ENCODE assay signal across 8 cellular contexts in genomic region chr3:169146112-169146665, GRCh38.
DNase-seq lines count a peak whose midpoint lies in the region; ATAC-seq and TF ChIP-seq lines count a peak whose summit lies in the region.

No MANE protein-coding gene starts in this region.

- CTCF ChIA-PET in Calu3 (lab: Charles Lee), result interaction anchor here (0.7 to 6.5 kb wide), 6 partner anchors 7 to 515 kb away, joined by 3 to 84 read pairs (median 5); no protein-coding TSS in a partner anchor

- H3K9me3 ChIP-seq in left ventricle myocardium inferior (replicated peaks) (no peaks in the 10 kb centered on the region), psoas muscle (no peaks in the 10 kb centered on the region)

- peaks cover 43% of the 10 kb centered on the region for H3K4me1 ChIP-seq in left ventricle myocardium inferior
- peaks cover 6% of the 10 kb centered on the region for H3K4me1 ChIP-seq in psoas muscle

- no peaks in the 10 kb centered on the region for H3K9me3 Mint-ChIP-seq in Calu3 (ENCODE audit: low read depth, unreplicated experiment)

- peaks cover 82% of the 10 kb centered on the region for H3K36me3 Mint-ChIP-seq in Calu3 (ENCODE audit: insufficient read depth, unreplicated experiment)

- H3K4me3 Mint-ChIP-seq in Calu3 (ENCODE audit: low read depth, unreplicated experiment), result peak overlapping the region; percentile 97

- H3K4me3 ChIP-seq in left ventricle myocardium inferior, result peak overlapping the region; percentile 71
- peak overlapping the region; percentile 67 for H3K4me3 ChIP-seq in psoas muscle

- TF ChIP-seq CTCF in Calu3 (IDR thresholded peaks at IDR 0.05; ENCODE audit: unreplicated experiment), result no peak
- TF ChIP-seq CTCF in left ventricle myocardium inferior (IDR thresholded peaks at IDR 0.05; ENCODE audit: borderline replicate concordance), result no peak
- no peak for TF ChIP-seq CTCF in psoas muscle (IDR thresholded peaks at IDR 0.05)

- H3K36me3 ChIP-seq in left ventricle myocardium inferior (no peaks in the 10 kb centered on the region), psoas muscle (ENCODE audit: insufficient read depth in 1 of 2, low read depth in 1 of 2) (no peaks in the 10 kb centered on the region)

- H3K4me1 Mint-ChIP-seq in Calu3 (ENCODE audit: low read depth, unreplicated experiment), result peaks cover 19% of the 10 kb centered on the region

- peaks cover 85% of the 10 kb centered on the region for H3K27me3 ChIP-seq in left ventricle myocardium inferior (ENCODE audit: low read depth)
- peaks cover 10 to 80% (median 12%) of the 10 kb centered on the region in 3 donors for H3K27me3 ChIP-seq in psoas muscle (ENCODE audit: insufficient read depth in 3 of 3, low read length in 2 of 3)

- H3K27me3 Mint-ChIP-seq in Calu3 (ENCODE audit: unreplicated experiment), result no peaks in the 10 kb centered on the region

- intact Hi-C loops in Calu3 (cut with micrococcal nuclease; ENCODE audit: unreplicated experiment), result loop anchor here (5.0 kb wide), 3 partner anchors 104 to 351 kb away; no protein-coding TSS in a partner anchor
- intact Hi-C loops in left ventricle myocardium inferior (cut with micrococcal nuclease), result loop anchor here (5.0 kb wide), 1 partner anchor 521 kb away; no protein-coding TSS in a partner anchor
- intact Hi-C loops in psoas muscle (cut with DNase I), result loop anchor here (5.0 to 10.0 kb wide), 3 partner anchors 516 to 601 kb away; partner anchors contain the start of gene MECOM (in 1 of the 2)

- DNase-seq in Calu3 (peak; percentile 78), LoVo (ENCODE audit: low spot score) (peak; percentile 50), left ventricle myocardium inferior (peak; percentile 37), psoas muscle (peak; percentile 23 to 60), T-helper 9 cell (no peak)
- DNase-seq in activated naive CD4-positive, alpha-beta T cell treated with anti-CD3 and anti-CD28 coated beads, Interleukin-2, amount 50 U/mL, for 16 hours, result peak; percentile 18

- WGBS in psoas muscle, 3 donors, result 1 to 2% (median 2%) methylated on average over 39 to 40 of the region's 40 CpGs

- H3K27ac ChIP-seq in left ventricle myocardium inferior (replicated peaks) (peak overlapping the region; percentile 91), psoas muscle (peak overlapping the region; percentile 62)

- peak in 2 of 4 donors; percentile 36 to 43 for ATAC-seq in psoas muscle
- ATAC-seq in HG02763 (IDR thresholded peaks at IDR 0.05; ENCODE audit: unreplicated experiment), result no peak
- ATAC-seq in GM21390 (IDR thresholded peaks at IDR 0.05; ENCODE audit: unreplicated experiment), result no peak

- no TSS peak for BruUV-seq in Calu3 (replicated peaks; lab: Mats Ljungman, UMichigan)

- peak overlapping the region; percentile 99 for H3K27ac Mint-ChIP-seq in Calu3 (ENCODE audit: unreplicated experiment)
